20 cellular contexts compared by ENCODE assay signal in genomic region chr7:101465131-101465530, GRCh38.
DNase-seq lines count a peak whose midpoint lies in the region; ATAC-seq and TF ChIP-seq lines count a peak whose summit lies in the region.
"Had no signal": no experiment of that assay in that cellular context is flagged by ENCODE, and none has a peak within 500 bp of the region (broad histone marks: within the 10 kb centered on the region; RNA-seq: fewer than 3 reads in every experiment).

No MANE protein-coding gene starts in this region.

- peak overlapping the region; percentile 67 for H3K4me2 ChIP-seq in Loucy (ENCODE audit: low read depth, low read length, poor library complexity, severe bottlenecking)

- H4K20me1 ChIP-seq in Loucy (ENCODE audit: insufficient read depth, low read length, poor library complexity, severe bottlenecking): no peaks in the 10 kb centered on the region

- ATAC-seq in activated CD8-positive, alpha-beta T cell treated with anti-CD3 and anti-CD28 coated beads, Interleukin-2, amount 10 ng/mL, durations not matched to agents 7 days and 5 days: no peak
- ATAC-seq in activated CD8-positive, alpha-beta T cell treated with anti-CD3 and anti-CD28 coated beads for 36 hours: no peak

- H3K4me1 ChIP-seq in Loucy (ENCODE audit: insufficient read depth, low read length, poor library complexity, severe bottlenecking) (peaks cover 38% of the 10 kb centered on the region), endodermal cell (ENCODE audit: control insufficient read depth, insufficient read depth, low read length) (no peaks in the 10 kb centered on the region), sigmoid colon (no peaks in the 10 kb centered on the region)

- H3K9me3 ChIP-seq in Loucy (ENCODE audit: insufficient read depth, low read depth, low read length): no peaks in the 10 kb centered on the region
- no peaks in the 10 kb centered on the region for H3K9me3 ChIP-seq in endodermal cell (ENCODE audit: control insufficient read depth, low read length)
- no peaks in the 10 kb centered on the region for H3K9me3 ChIP-seq in sigmoid colon

- no peaks in the 10 kb centered on the region for H3K9me3 Mint-ChIP-seq in activated CD8-positive, alpha-beta T cell treated with anti-CD3 and anti-CD28 coated beads, Interleukin-2, amount 10 ng/mL, durations not matched to agents 7 days and 5 days (ENCODE audit: insufficient read depth)
- H3K9me3 Mint-ChIP-seq in activated CD8-positive, alpha-beta T cell treated with anti-CD3 and anti-CD28 coated beads for 36 hours: no peaks in the 10 kb centered on the region
- no peaks in the 10 kb centered on the region for H3K9me3 Mint-ChIP-seq in endodermal cell
- H3K9me3 Mint-ChIP-seq: activated naive CD4-positive, alpha-beta T cell treated with anti-CD3 and anti-CD28 coated beads, Interleukin-2, amount 50 U/mL, for 72 hours; activated T-cell treated with anti-CD3 and anti-CD28 coated beads, Interleukin-2, amount 50 U/mL, for 4 hours had no signal

- WGBS in endodermal cell (ENCODE audit: insufficient coverage in 1 of 2, insufficient read length in 1 of 2), 2 experiments: 91 to 93% methylated on average over 5 of the region's 5 CpGs
- WGBS in sigmoid colon, 2 donors: 78 to 87% methylated on average over 5 of the region's 5 CpGs

- no peaks in the 10 kb centered on the region for H3K27me3 Mint-ChIP-seq in activated CD8-positive, alpha-beta T cell treated with anti-CD3 and anti-CD28 coated beads, Interleukin-2, amount 10 ng/mL, durations not matched to agents 7 days and 5 days (ENCODE audit: low read depth)
- no peaks in the 10 kb centered on the region for H3K27me3 Mint-ChIP-seq in activated CD8-positive, alpha-beta T cell treated with anti-CD3 and anti-CD28 coated beads for 36 hours
- H3K27me3 Mint-ChIP-seq in endodermal cell (ENCODE audit: insufficient read depth): no peaks in the 10 kb centered on the region

- peak overlapping the region; percentile 41 for H3K9ac ChIP-seq in Loucy (ENCODE audit: low read depth, low read length, poor library complexity, severe bottlenecking)
- H3K9ac ChIP-seq in endodermal cell (ENCODE audit: extremely low read depth, low read length, poor library complexity, severe bottlenecking): no peak overlapping the region

- no peaks in the 10 kb centered on the region for H3K36me3 ChIP-seq in Loucy (ENCODE audit: insufficient read depth, low read length)
- H3K36me3 ChIP-seq in endodermal cell (ENCODE audit: control insufficient read depth, insufficient read depth, low read length): no peaks in the 10 kb centered on the region
- no peaks in the 10 kb centered on the region for H3K36me3 ChIP-seq in sigmoid colon

- POLR2A ChIA-PET in activated CD8-positive, alpha-beta T cell treated with anti-CD3 and anti-CD28 coated beads, Interleukin-2, amount 10 ng/mL, durations not matched to agents 7 days and 5 days (lab: Charles Lee): no interaction called here
- POLR2A ChIA-PET in activated CD8-positive, alpha-beta T cell treated with anti-CD3 and anti-CD28 coated beads for 36 hours (lab: Charles Lee): interaction anchor here (0.6 kb wide), 1 partner anchor 69 kb away, joined by 3 read pairs; no protein-coding TSS in a partner anchor

- H3K79me2 ChIP-seq in Loucy (ENCODE audit: insufficient read depth, low read length): no peaks in the 10 kb centered on the region

- no peaks in the 10 kb centered on the region for H3K36me3 Mint-ChIP-seq in activated CD8-positive, alpha-beta T cell treated with anti-CD3 and anti-CD28 coated beads, Interleukin-2, amount 10 ng/mL, durations not matched to agents 7 days and 5 days (ENCODE audit: low read depth)
- H3K36me3 Mint-ChIP-seq in activated CD8-positive, alpha-beta T cell treated with anti-CD3 and anti-CD28 coated beads for 36 hours (ENCODE audit: low read depth): no peaks in the 10 kb centered on the region
- peaks cover 1% of the 10 kb centered on the region for H3K36me3 Mint-ChIP-seq in endodermal cell (ENCODE audit: low read depth)
- H3K36me3 Mint-ChIP-seq: activated naive CD4-positive, alpha-beta T cell treated with anti-CD3 and anti-CD28 coated beads, Interleukin-2, amount 50 U/mL, for 72 hours had no signal

- H3F3A ChIP-seq in Loucy (ENCODE audit: low read depth): no peaks in the 10 kb centered on the region

- TF ChIP-seq POLR2A in sigmoid colon (IDR thresholded peaks at IDR 0.05): no peak

- CTCF ChIA-PET in activated CD8-positive, alpha-beta T cell treated with anti-CD3 and anti-CD28 coated beads, Interleukin-2, amount 10 ng/mL, durations not matched to agents 7 days and 5 days (lab: Charles Lee): interaction anchor here (0.6 to 1.9 kb wide), 5 partner anchors 15 to 101 kb away, joined by 3 to 9 read pairs (median 4); no protein-coding TSS in a partner anchor
- CTCF ChIA-PET in activated CD8-positive, alpha-beta T cell treated with anti-CD3 and anti-CD28 coated beads for 36 hours (lab: Charles Lee): interaction anchor here (0.7 to 1.3 kb wide), 2 partner anchors 93 to 829 kb away, joined by 3 to 4 read pairs; no protein-coding TSS in a partner anchor

- no peak for DNase-seq in activated CD8-positive, alpha-beta T cell treated with anti-CD3 and anti-CD28 coated beads, Interleukin-2, amount 10 ng/mL, durations not matched to agents 7 days and 5 days
- no peak for DNase-seq in activated CD8-positive, alpha-beta T cell treated with anti-CD3 and anti-CD28 coated beads for 36 hours
- DNase-seq in endodermal cell: no peak
- DNase-seq in sigmoid colon: peak; percentile 22
- no peak for DNase-seq in GM20000 (ENCODE audit: low spot score)
- no peak for DNase-seq in NCI-H748 (lab: John Stamatoyannopoulos, UW; ENCODE audit: unreplicated experiment)
- DNase-seq in GF-D8 (lab: John Stamatoyannopoulos, UW): no peak
- DNase-seq: activated T-cell treated with anti-CD3 and anti-CD28 coated beads, Interleukin-2, amount 50 U/mL, for 4 hours; cerebellar nuclear complex; H7; mammary epithelial cell; NCI-H1048; NCI-H187; NCI-H524 treated with DMSO at 0.1 percent for 48 hours; nucleus accumbens; stimulated activated CD4-positive, alpha-beta T cell treated with anti-CD3 and anti-CD28 coated beads, Interleukin-2, amount 100 ng/mL, for 24 hours; substantia nigra had no signal

- peaks cover 21% of the 10 kb centered on the region for H3K4me1 Mint-ChIP-seq in activated CD8-positive, alpha-beta T cell treated with anti-CD3 and anti-CD28 coated beads, Interleukin-2, amount 10 ng/mL, durations not matched to agents 7 days and 5 days (ENCODE audit: low read depth)
- peaks cover 9% of the 10 kb centered on the region for H3K4me1 Mint-ChIP-seq in activated CD8-positive, alpha-beta T cell treated with anti-CD3 and anti-CD28 coated beads for 36 hours (ENCODE audit: low read depth)
- peaks cover 2% of the 10 kb centered on the region for H3K4me1 Mint-ChIP-seq in endodermal cell

- H2AFZ ChIP-seq in Loucy (ENCODE audit: low read length): peak overlapping the region; percentile 37; the same call in 1 of the 2 replicates

- H3K27me3 ChIP-seq in Loucy (ENCODE audit: insufficient read depth, low read length, poor library complexity, severe bottlenecking) (no peaks in the 10 kb centered on the region), endodermal cell (ENCODE audit: control insufficient read depth, insufficient read depth, low read length, poor library complexity, severe bottlenecking) (no peaks in the 10 kb centered on the region), sigmoid colon (peaks cover 0 to 6% (median 0%) of the 10 kb centered on the region in 3 donors)

- no peak for TF ChIP-seq EP300 in sigmoid colon (IDR thresholded peaks at IDR 0.05)

- peak overlapping the region; percentile 88 for H3K27ac Mint-ChIP-seq in activated CD8-positive, alpha-beta T cell treated with anti-CD3 and anti-CD28 coated beads, Interleukin-2, amount 10 ng/mL, durations not matched to agents 7 days and 5 days
- H3K27ac Mint-ChIP-seq in activated CD8-positive, alpha-beta T cell treated with anti-CD3 and anti-CD28 coated beads for 36 hours: no peak overlapping the region
- peak overlapping the region; percentile 53 for H3K27ac Mint-ChIP-seq in endodermal cell

- peak overlapping the region; percentile 41 for H3K4me3 Mint-ChIP-seq in activated CD8-positive, alpha-beta T cell treated with anti-CD3 and anti-CD28 coated beads, Interleukin-2, amount 10 ng/mL, durations not matched to agents 7 days and 5 days
- no peak overlapping the region for H3K4me3 Mint-ChIP-seq in activated CD8-positive, alpha-beta T cell treated with anti-CD3 and anti-CD28 coated beads for 36 hours
- H3K4me3 Mint-ChIP-seq in endodermal cell: no peak overlapping the region
- H3K4me3 Mint-ChIP-seq: activated T-cell treated with anti-CD3 and anti-CD28 coated beads, Interleukin-2, amount 50 U/mL, for 4 hours had no signal

- no peak overlapping the region for H3K27ac ChIP-seq in endodermal cell (ENCODE audit: low read depth, low read length)
- H3K27ac ChIP-seq in sigmoid colon: no peak overlapping the region
- H3K27ac ChIP-seq: skin epidermis had no signal

- no peaks in the 10 kb centered on the region for H3K9me2 ChIP-seq in Loucy (replicated peaks; ENCODE audit: low read depth, low read length)

- H3K4me3 ChIP-seq in Loucy (ENCODE audit: low read length, poor library complexity, severe bottlenecking): peak overlapping the region; percentile 55
- H3K4me3 ChIP-seq in endodermal cell (ENCODE audit: low read length): no peak overlapping the region
- no peak overlapping the region for H3K4me3 ChIP-seq in sigmoid colon
- H3K4me3 ChIP-seq: skin epidermis had no signal

- intact Hi-C loops in activated CD8-positive, alpha-beta T cell treated with anti-CD3 and anti-CD28 coated beads for 36 hours (cut with micrococcal nuclease): no loop called here
- intact Hi-C loops in sigmoid colon (cut with DNase I): no loop called here

- TF ChIP-seq CTCF in activated CD8-positive, alpha-beta T cell treated with anti-CD3 and anti-CD28 coated beads for 36 hours (IDR thresholded peaks at IDR 0.05): no peak
- TF ChIP-seq CTCF in Loucy (conservative IDR thresholded peaks at IDR 0.05; ENCODE audit: low read length) (no peak), endodermal cell (conservative IDR thresholded peaks at IDR 0.05) (no peak), sigmoid colon (IDR thresholded peaks at IDR 0.05) (no peak), GM20000 (IDR thresholded peaks at IDR 0.05; ENCODE audit: extremely low read depth, missing control alignments) (no peak)
